ENCODE assay signal across 8 cellular contexts in the genomic region with DNA sequence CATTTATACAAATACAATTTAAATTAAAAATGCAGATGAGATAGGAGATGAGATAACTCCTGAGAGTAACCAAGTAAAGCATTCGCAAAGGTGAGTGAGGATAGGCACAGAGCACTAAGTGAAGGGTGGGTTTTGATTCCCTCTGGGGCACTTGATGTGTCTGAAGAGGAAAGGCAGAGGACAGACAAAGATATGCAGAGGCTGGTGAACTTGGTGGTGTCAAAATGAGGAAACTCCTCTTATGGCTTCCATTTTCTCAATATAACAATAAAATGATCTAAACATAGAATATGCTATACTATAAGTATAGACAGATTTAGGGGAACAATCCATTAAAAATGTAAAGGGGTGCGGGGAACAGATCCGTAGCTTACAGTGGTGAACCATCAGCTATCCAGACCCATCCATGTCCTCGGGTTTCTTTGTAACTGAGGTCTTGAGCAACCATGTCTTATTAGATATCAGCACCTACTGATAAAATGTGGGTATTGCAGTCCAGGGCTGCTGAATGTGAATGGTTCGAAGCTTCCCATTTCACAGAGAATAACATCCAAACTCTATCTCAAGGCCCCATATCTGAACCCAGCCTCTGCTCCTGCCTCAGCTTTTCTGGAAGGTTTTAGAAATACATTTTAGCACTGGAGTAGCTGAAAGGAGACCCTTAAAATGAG.
DNase-seq lines count a peak whose midpoint lies in the region; ATAC-seq and TF ChIP-seq lines count a peak whose summit lies in the region.

No MANE protein-coding gene starts in this region.

- no peak overlapping the region for H3K4me3 Mint-ChIP-seq in activated T-helper 17 cell treated with anti-CD3 and anti-CD28 coated beads, Interleukin-2, amount 50 U/mL, for 72 hours

- TF ChIP-seq CTCF in Panc1 (IDR thresholded peaks at IDR 0.05) (peak; percentile 54), heart left ventricle (IDR thresholded peaks at IDR 0.05) (peak; percentile 18 to 53 (median 32)), gastroesophageal sphincter (IDR thresholded peaks at IDR 0.05) (no peak)

- TF ChIP-seq POLR2A in heart left ventricle (IDR thresholded peaks at IDR 0.05) (no peak), gastroesophageal sphincter (IDR thresholded peaks at IDR 0.05) (no peak)

- CTCF ChIA-PET in Panc1 (lab: Charles Lee): no interaction called here

- H3K36me3 ChIP-seq in Panc1 (ENCODE audit: control insufficient read depth, insufficient read depth, low read length) (no peaks in the 10 kb centered on the region), heart left ventricle (no peaks in the 10 kb centered on the region), gastroesophageal sphincter (no peaks in the 10 kb centered on the region)

- H3K9me3 ChIP-seq in Panc1 (ENCODE audit: control insufficient read depth, insufficient read depth, low read depth, low read length) (no peaks in the 10 kb centered on the region), heart left ventricle (no peaks in the 10 kb centered on the region), gastroesophageal sphincter (no peaks in the 10 kb centered on the region)

- H3K4me1 Mint-ChIP-seq in activated T-helper 17 cell treated with anti-CD3 and anti-CD28 coated beads, Interleukin-2, amount 50 U/mL, for 72 hours: no peaks in the 10 kb centered on the region

- intact Hi-C loops in Panc1 (cut with micrococcal nuclease; ENCODE audit: unreplicated experiment): loop anchor here (5.0 kb wide), 1 partner anchor 223 kb away; no protein-coding TSS in a partner anchor
- intact Hi-C loops in heart left ventricle (cut with DNase I): loop anchor here in 5 of 10 donors (2.0 to 10.0 kb wide), 3 partner anchors 223 to 225 kb away; no protein-coding TSS in a partner anchor

- H3K27me3 ChIP-seq in Panc1 (ENCODE audit: control insufficient read depth, insufficient read depth, low read length) (no peaks in the 10 kb centered on the region), heart left ventricle (no peaks in the 10 kb centered on the region), gastroesophageal sphincter (peaks cover 1% of the 10 kb centered on the region)

- TF ChIP-seq EP300 in gastroesophageal sphincter (IDR thresholded peaks at IDR 0.05): no peak

- H3K4me3 ChIP-seq in Panc1 (ENCODE audit: low read depth in 2 of 2, low read length in 2 of 2) (no peak overlapping the region), heart left ventricle (no peak overlapping the region), gastroesophageal sphincter (no peak overlapping the region)

- ATAC-seq in GM19452 (IDR thresholded peaks at IDR 0.05; ENCODE audit: unreplicated experiment): peak; percentile 96
- peak; percentile 93 for ATAC-seq in HG03175 (IDR thresholded peaks at IDR 0.05; ENCODE audit: unreplicated experiment)
- ATAC-seq in Panc1: peak; percentile 66; the same call in 1 of the 2 replicates
- ATAC-seq in heart left ventricle: peak in 1 of 4 donors; percentile 34
- no peak for ATAC-seq in activated T-helper 17 cell treated with anti-CD3 and anti-CD28 coated beads, Interleukin-2, amount 50 U/mL, for 72 hours (replicated peaks)
- ATAC-seq in gastroesophageal sphincter: no peak

- H3K27ac ChIP-seq in Panc1 (ENCODE audit: low read length): no peak overlapping the region
- no peak overlapping the region for H3K27ac ChIP-seq in heart left ventricle
- no peak overlapping the region for H3K27ac ChIP-seq in gastroesophageal sphincter

- H3K27me3 Mint-ChIP-seq in activated T-helper 17 cell treated with anti-CD3 and anti-CD28 coated beads, Interleukin-2, amount 50 U/mL, for 72 hours: no peaks in the 10 kb centered on the region

- H3K27ac Mint-ChIP-seq in activated T-helper 17 cell treated with anti-CD3 and anti-CD28 coated beads, Interleukin-2, amount 50 U/mL, for 72 hours: no peak overlapping the region

- POLR2A ChIA-PET in Panc1 (lab: Charles Lee): no interaction called here

- in situ Hi-C loops in Panc1 (cut with HindIII; ENCODE audit: low pct_unique_long_range_greater_than_20kb, low sequenced_read_pairs): no loop called here

- BruUV-seq in Panc1 (replicated peaks; lab: Mats Ljungman, UMichigan): no TSS peak

- no peaks in the 10 kb centered on the region for H3K4me1 ChIP-seq in Panc1 (ENCODE audit: control insufficient read depth, insufficient read depth, low read length)
- H3K4me1 ChIP-seq in heart left ventricle: no peaks in the 10 kb centered on the region
- no peaks in the 10 kb centered on the region for H3K4me1 ChIP-seq in gastroesophageal sphincter

- no peaks in the 10 kb centered on the region for H3K9me3 Mint-ChIP-seq in activated T-helper 17 cell treated with anti-CD3 and anti-CD28 coated beads, Interleukin-2, amount 50 U/mL, for 72 hours

- peak; percentile 31 for DNase-seq in Daoy (ENCODE audit: low read depth)
- DNase-seq in Panc1 (ENCODE audit: low read depth, low spot score): peak; percentile 13
- DNase-seq in heart left ventricle: no peak
- DNase-seq in DMS79 (lab: John Stamatoyannopoulos, UW): no peak

- no peaks in the 10 kb centered on the region for H3K36me3 Mint-ChIP-seq in activated T-helper 17 cell treated with anti-CD3 and anti-CD28 coated beads, Interleukin-2, amount 50 U/mL, for 72 hours (ENCODE audit: low read depth)

- 68 to 75% (median 73%) methylated on average over 5 of the region's 5 CpGs for WGBS in heart left ventricle, 4 donors
- WGBS in gastroesophageal sphincter (ENCODE audit: low coverage in 1 of 2), 2 donors: 54 to 69% methylated on average over 5 of the region's 5 CpGs

Comparison
In these comparisons a context has a peak if more than half of its experiments do, and no peak if none do; other contexts are left out.
1. DNase-seq: peak in Daoy (single experiment) and Panc1 (single experiment); none in heart left ventricle (0 of 5) and DMS79 (single experiment).
2. ATAC-seq: peak in GM19452 (single experiment), HG03175 (single experiment) and Panc1 (single experiment); none in activated T-helper 17 cell treated with anti-CD3 and anti-CD28 coated beads, Interleukin-2, amount 50 U/mL, for 72 hours (single experiment) and gastroesophageal sphincter (single experiment).
3. CTCF ChIP-seq: peak in Panc1 (single experiment) and heart left ventricle (12 of 12); none in gastroesophageal sphincter (0 of 4).